ENCODE assay signal across 14 cellular contexts in the genomic region with DNA sequence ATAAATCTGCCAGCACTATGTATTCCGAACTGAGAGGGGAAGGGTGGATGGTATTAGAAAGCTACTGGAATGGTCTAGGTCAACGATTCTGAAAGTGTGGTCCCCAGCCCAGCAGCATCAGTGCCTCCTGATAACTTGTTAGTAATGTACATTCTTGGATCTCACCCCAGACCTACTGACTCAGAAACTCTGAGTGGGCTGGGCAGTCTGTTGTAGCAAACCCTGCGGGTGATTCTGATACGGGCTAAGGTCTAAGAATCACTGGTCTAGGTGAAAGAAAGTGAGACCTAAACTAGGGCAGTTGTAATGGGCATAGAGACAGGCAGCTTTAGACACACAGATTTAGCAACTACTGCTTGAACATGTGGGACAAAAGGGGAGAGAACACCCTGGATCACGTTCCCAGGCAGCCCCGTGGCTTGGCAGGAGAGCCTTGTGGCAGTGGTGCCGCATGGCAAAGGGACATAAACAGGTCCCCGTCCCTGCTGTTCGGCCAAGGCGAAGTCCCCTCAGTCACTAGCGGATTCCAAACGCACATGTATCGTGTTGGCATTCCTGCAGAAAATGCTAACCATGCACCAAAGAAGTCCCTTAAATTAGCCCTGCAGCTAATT.
DNase-seq lines count a peak whose midpoint lies in the region; ATAC-seq, FAIRE-seq and TF ChIP-seq lines count a peak whose summit lies in the region.
"Had no signal": no experiment of that assay in that cellular context is flagged by ENCODE, and none has a peak within 500 bp of the region (broad histone marks: within the 10 kb centered on the region; RNA-seq: fewer than 3 reads in every experiment).

No MANE protein-coding gene starts in this region.

- no peaks in the 10 kb centered on the region for H3K9me3 ChIP-seq in left lung
- H3K9me3 ChIP-seq: esophagus muscularis mucosa had no signal

- no peaks in the 10 kb centered on the region for H3K36me3 Mint-ChIP-seq in activated naive CD4-positive, alpha-beta T cell treated with anti-CD3 and anti-CD28 coated beads for 36 hours (ENCODE audit: low read depth)
- H3K36me3 Mint-ChIP-seq: stimulated activated memory B cell treated with anti-CD40 and anti-IgM and Interleukin-4, amounts not matched to agents 10 μg/mL and 1 μg/mL and 100 μg/mL, for 72 hours; T-cell had no signal

- H3K4me3 ChIP-seq in AG09309 (ENCODE audit: control insufficient read depth, low read depth, low read length), result no peak overlapping the region
- no peak overlapping the region for H3K4me3 ChIP-seq in epithelial cell of proximal tubule (ENCODE audit: low read depth, low read length)
- H3K4me3 ChIP-seq in left lung, result no peak overlapping the region
- H3K4me3 ChIP-seq: esophagus muscularis mucosa, K562 had no signal

- H3K4me1 Mint-ChIP-seq in activated naive CD4-positive, alpha-beta T cell treated with anti-CD3 and anti-CD28 coated beads for 36 hours (ENCODE audit: low read depth), result no peaks in the 10 kb centered on the region
- H3K4me1 Mint-ChIP-seq: stimulated activated memory B cell treated with anti-CD40 and anti-IgM and Interleukin-4, amounts not matched to agents 10 μg/mL and 1 μg/mL and 100 μg/mL, for 72 hours; T-cell had no signal

- DNase-seq in AG09309 (ENCODE audit: low read depth) (peak; percentile 33), RCC 7860 (ENCODE audit: low spot score) (peak; percentile 35), epithelial cell of proximal tubule (ENCODE audit: low read depth) (peak; percentile 50), left lung (no peak), H4 (ENCODE audit: low spot score) (no peak), NCI-H2081 (lab: John Stamatoyannopoulos, UW) (no peak), medulla oblongata (ENCODE audit: extremely low spot score) (no peak)
- no peak for DNase-seq in activated naive CD4-positive, alpha-beta T cell treated with anti-CD3 and anti-CD28 coated beads for 36 hours
- DNase-seq: activated CD4-positive, alpha-beta T cell treated with anti-CD3 and anti-CD28 coated beads for 4 hours; NCI-H2029 treated with DMSO at 0.1 percent for 48 hours; T-cell had no signal

- H3K36me3 ChIP-seq in left lung, result no peaks in the 10 kb centered on the region
- H3K36me3 ChIP-seq: esophagus muscularis mucosa had no signal

- no peaks in the 10 kb centered on the region for H3K4me1 ChIP-seq in left lung
- H3K4me1 ChIP-seq: esophagus muscularis mucosa had no signal

- intact Hi-C loops in left lung (cut with DNase I), result no loop called here
- intact Hi-C loops in activated naive CD4-positive, alpha-beta T cell treated with anti-CD3 and anti-CD28 coated beads for 36 hours (cut with micrococcal nuclease), result no loop called here

- ATAC-seq in left lung, result peak; percentile 44
- ATAC-seq: K562, T-cell had no signal

- no peak overlapping the region for H3K4me3 Mint-ChIP-seq in activated naive CD4-positive, alpha-beta T cell treated with anti-CD3 and anti-CD28 coated beads for 36 hours
- H3K4me3 Mint-ChIP-seq: stimulated activated memory B cell treated with anti-CD40 and anti-IgM and Interleukin-4, amounts not matched to agents 10 μg/mL and 1 μg/mL and 100 μg/mL, for 72 hours; T-cell had no signal

- TF ChIP-seq CTCF in AG09309 (IDR thresholded peaks at IDR 0.05; ENCODE audit: control insufficient read depth, insufficient read depth, low read depth, low read length, missing control alignments) (no peak), epithelial cell of proximal tubule (conservative IDR thresholded peaks at IDR 0.05; ENCODE audit: low read depth, low read length) (no peak), left lung (IDR thresholded peaks at IDR 0.05) (no peak)

- CTCF ChIA-PET in activated naive CD4-positive, alpha-beta T cell treated with anti-CD3 and anti-CD28 coated beads for 36 hours (lab: Charles Lee), result no interaction called here

- no peaks in the 10 kb centered on the region for H3K27me3 Mint-ChIP-seq in activated naive CD4-positive, alpha-beta T cell treated with anti-CD3 and anti-CD28 coated beads for 36 hours (ENCODE audit: low read depth)
- H3K27me3 Mint-ChIP-seq: stimulated activated memory B cell treated with anti-CD40 and anti-IgM and Interleukin-4, amounts not matched to agents 10 μg/mL and 1 μg/mL and 100 μg/mL, for 72 hours; T-cell had no signal

- H3K27ac Mint-ChIP-seq in activated naive CD4-positive, alpha-beta T cell treated with anti-CD3 and anti-CD28 coated beads for 36 hours, result no peak overlapping the region
- H3K27ac Mint-ChIP-seq: stimulated activated memory B cell treated with anti-CD40 and anti-IgM and Interleukin-4, amounts not matched to agents 10 μg/mL and 1 μg/mL and 100 μg/mL, for 72 hours; T-cell had no signal

- no peak overlapping the region for H3K27ac ChIP-seq in left lung
- H3K27ac ChIP-seq: esophagus muscularis mucosa had no signal

- peak; percentile 76 for FAIRE-seq in RCC 7860 (lab: Jason Lieb, UNC)
- FAIRE-seq: K562 had no signal

- H3K27me3 ChIP-seq in left lung, result no peaks in the 10 kb centered on the region
- H3K27me3 ChIP-seq: esophagus muscularis mucosa had no signal

- H3K9me3 Mint-ChIP-seq in activated naive CD4-positive, alpha-beta T cell treated with anti-CD3 and anti-CD28 coated beads for 36 hours, result no peaks in the 10 kb centered on the region
- H3K9me3 Mint-ChIP-seq: stimulated activated memory B cell treated with anti-CD40 and anti-IgM and Interleukin-4, amounts not matched to agents 10 μg/mL and 1 μg/mL and 100 μg/mL, for 72 hours; T-cell had no signal

Comparison
In these comparisons a context has a peak if more than half of its experiments do, and no peak if none do; other contexts are left out.
1. DNase-seq: peak in AG09309 (single experiment), RCC 7860 (single experiment) and epithelial cell of proximal tubule (single experiment); none in left lung (0 of 2), activated naive CD4-positive, alpha-beta T cell treated with anti-CD3 and anti-CD28 coated beads for 36 hours (single experiment), H4 (single experiment), NCI-H2081 (0 of 2) and medulla oblongata (single experiment).